Comparison of ENCODE assay signal across 2 cellular contexts in the genomic region with DNA sequence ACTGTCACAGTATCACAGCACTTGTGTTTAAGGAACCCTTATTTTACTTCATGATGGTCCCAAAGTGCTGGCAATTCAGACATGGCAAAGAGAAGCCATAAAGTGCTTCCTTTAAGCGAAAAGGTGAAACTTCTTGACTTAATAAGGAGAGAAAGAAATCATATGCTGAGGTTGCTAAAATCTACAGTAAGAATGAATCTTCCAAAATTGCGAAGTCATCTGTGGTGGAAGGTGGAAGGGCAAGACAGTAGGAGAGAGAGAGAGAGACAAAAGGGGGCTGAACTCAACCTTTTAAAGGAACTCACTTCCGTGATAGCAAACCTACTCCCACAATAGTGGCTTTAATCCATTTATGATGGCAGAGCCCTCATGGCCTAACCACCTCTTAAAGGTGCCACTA.
TF ChIP-seq lines count a peak whose summit lies in the region.

No MANE protein-coding gene starts in this region.

TF ChIP-seq in HepG2, 621 proteins besides CTCF, POLR2A, EP300 and RAD21:
- TF ChIP-seq ZNF329 (CRISPR knock-in tag; IDR thresholded peaks at IDR 0.05; ENCODE audit: low read depth) (no peak), MAFK (conservative IDR thresholded peaks at IDR 0.05 in 1 of 2, IDR thresholded peaks at IDR 0.05 in 1 of 2; ENCODE audit: low read length in 2 of 2) (peak; percentile 16 to 70; a peak in 2 of 4 replicates), ZFYVE20 (CRISPR knock-in tag; IDR thresholded peaks at IDR 0.05; ENCODE audit: borderline replicate concordance, low read depth) (no peak), MAFF (IDR thresholded peaks at IDR 0.05; ENCODE audit: low read depth, low read length) (0 out of 2 replicates have a peak, but pooled peaks have one; percentile 20)
- TF ChIP-seq, protein P1, sequence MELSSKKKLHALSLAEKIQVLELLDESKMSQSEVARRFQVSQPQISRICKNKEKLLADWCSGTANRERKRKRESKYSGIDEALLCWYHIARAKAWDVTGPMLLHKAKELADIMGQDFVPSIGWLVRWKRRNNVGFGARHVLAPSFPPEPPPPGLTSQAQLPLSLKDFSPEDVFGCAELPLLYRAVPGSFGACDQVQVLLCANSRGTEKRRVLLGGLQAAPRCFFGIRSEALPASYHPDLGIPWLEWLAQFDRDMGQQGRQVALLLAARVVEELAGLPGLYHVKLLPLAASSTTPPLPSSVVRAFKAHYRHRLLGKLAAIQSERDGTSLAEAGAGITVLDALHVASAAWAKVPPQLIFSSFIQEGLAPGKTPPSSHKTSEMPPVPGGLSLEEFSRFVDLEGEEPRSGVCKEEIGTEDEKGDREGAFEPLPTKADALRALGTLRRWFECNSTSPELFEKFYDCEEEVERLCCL (CRISPR knock-in tag; IDR thresholded peaks at IDR 0.05; ENCODE audit: borderline replicate concordance), result no peak
TF ChIP-seq in HepG2: peak in this region for 2.

TF ChIP-seq in IMR-90, 13 proteins besides CTCF, POLR2A, EP300 and RAD21:
- no peak for TF ChIP-seq NFE2L2 (IDR thresholded peaks at IDR 0.05; ENCODE audit: low read depth, low read length)
- TF ChIP-seq MAFK (IDR thresholded peaks at IDR 0.05; ENCODE audit: low read depth, low read length), result peak; percentile 38; the same call in 1 of the 2 replicates
